27 cellular contexts compared by ENCODE assay signal in genomic region chr16:54942353-54942943, GRCh38. TPM values are rescaled to one million over a fixed set of nuclear protein-coding genes. Genes with fewer than 3 reads are reported as not detected.
"Had no signal": no experiment of that assay in that cellular context is flagged by ENCODE, and none has a peak within 500 bp of the region (broad histone marks: within the 10 kb centered on the region; RNA-seq: fewer than 3 reads in every experiment).

No MANE protein-coding gene starts in this region.

- H3K27ac Mint-ChIP-seq: activated B cell treated with CpG ODN at 0.5 μM for 24 hours; activated CD4-positive, alpha-beta T cell treated with anti-CD3 and anti-CD28 coated beads for 36 hours; activated naive CD8-positive, alpha-beta T cell; activated T-helper 2 cell treated with anti-CD3 and anti-CD28 coated beads, Interferon-gamma antibody, Interleukin-2, Interleukin-4, amounts not matched to agents 10 μg/mL and 5 μg/mL and 100 μg/mL, durations not matched to agents 14 hours and 24 hours and 36 hours; memory B cell; stimulated activated memory B cell treated with anti-CD40 and anti-IgM and Interleukin-4, amounts not matched to agents 10 μg/mL and 1 μg/mL and 100 μg/mL, for 72 hours had no signal

- FAIRE-seq: keratinocyte, urothelium cell line had no signal

- H3K27me3 ChIP-seq: ascending aorta had no signal

- H3K4me3 ChIP-seq: adrenal gland, ascending aorta, colonic mucosa, dorsolateral prefrontal cortex, heart left ventricle, sigmoid colon, smooth muscle cell, stomach, transverse colon had no signal

- H3K36me3 ChIP-seq: adrenal gland, ascending aorta, colonic mucosa, heart left ventricle, sigmoid colon, stomach, transverse colon had no signal

- H3K36me3 Mint-ChIP-seq: activated naive CD8-positive, alpha-beta T cell; memory B cell; stimulated activated memory B cell treated with anti-CD40 and anti-IgM and Interleukin-4, amounts not matched to agents 10 μg/mL and 1 μg/mL and 100 μg/mL, for 72 hours had no signal

- DNase-seq: activated B cell treated with CpG ODN at 0.5 μM for 24 hours; activated CD4-positive, alpha-beta T cell treated with anti-CD3 and anti-CD28 coated beads for 36 hours; activated CD4-positive, alpha-beta T cell treated with anti-CD3 and anti-CD28 coated beads, Interleukin-2, amount 50 U/mL, for 4 hours; activated CD8-positive, alpha-beta memory T cell treated with anti-CD3 and anti-CD28 coated beads, Interleukin-2, amount 50 U/mL, for 48 hours; activated naive CD4-positive, alpha-beta T cell; activated T-cell treated with anti-CD3 and anti-CD28 coated beads, Interleukin-2, amount 50 U/mL, for 4 hours; adrenal gland; central memory CD4-positive, alpha-beta T cell; colonic mucosa; dorsolateral prefrontal cortex; heart left ventricle; left colon; sigmoid colon; stimulated activated CD4-positive, alpha-beta T cell treated with anti-CD3 and anti-CD28 coated beads, Interleukin-15, amount 100 ng/mL, for 24 hours; stomach; transverse colon had no signal

- H3K4me1 ChIP-seq: colonic mucosa had no signal

- ATAC-seq: activated CD4-positive, alpha-beta T cell treated with anti-CD3 and anti-CD28 coated beads for 36 hours; activated T-cell treated with anti-CD3 and anti-CD28 coated beads, Interleukin-2, amount 50 U/mL, for 4 hours; heart left ventricle; left colon; stimulated activated memory B cell treated with anti-CD40 and anti-IgM and Interleukin-4, amounts not matched to agents 10 μg/mL and 1 μg/mL and 100 μg/mL, for 72 hours had no signal

- H3K9me3 ChIP-seq: adrenal gland, ascending aorta, colonic mucosa, heart left ventricle, sigmoid colon, stomach, transverse colon had no signal

- H3K4me1 Mint-ChIP-seq: memory B cell; stimulated activated memory B cell treated with anti-CD40 and anti-IgM and Interleukin-4, amounts not matched to agents 10 μg/mL and 1 μg/mL and 100 μg/mL, for 72 hours had no signal

- H3K9me3 Mint-ChIP-seq: activated B cell treated with CpG ODN at 0.5 μM for 24 hours; activated T-cell treated with anti-CD3 and anti-CD28 coated beads, Interleukin-2, amount 50 U/mL, for 4 hours; activated T-helper 2 cell treated with anti-CD3 and anti-CD28 coated beads, Interferon-gamma antibody, Interleukin-2, Interleukin-4, amounts not matched to agents 10 μg/mL and 5 μg/mL and 100 μg/mL, durations not matched to agents 14 hours and 24 hours and 36 hours; memory B cell; stimulated activated memory B cell treated with anti-CD40 and anti-IgM and Interleukin-4, amounts not matched to agents 10 μg/mL and 1 μg/mL and 100 μg/mL, for 72 hours had no signal

- H3K4me3 Mint-ChIP-seq: activated B cell treated with CpG ODN at 0.5 μM for 24 hours; activated CD4-positive, alpha-beta T cell treated with anti-CD3 and anti-CD28 coated beads for 36 hours; activated naive CD8-positive, alpha-beta T cell; activated T-cell treated with anti-CD3 and anti-CD28 coated beads, Interleukin-2, amount 50 U/mL, for 4 hours; memory B cell; stimulated activated memory B cell treated with anti-CD40 and anti-IgM and Interleukin-4, amounts not matched to agents 10 μg/mL and 1 μg/mL and 100 μg/mL, for 72 hours had no signal

- H3K27ac ChIP-seq: adrenal gland, ascending aorta, colonic mucosa, dorsolateral prefrontal cortex, heart left ventricle, sigmoid colon, stomach, transverse colon had no signal

RNA-seq across cellular contexts. Expression of gene IRX5, which starts 11.8 kb away (rescaled TPM):
- total RNA-seq: activated B cell treated with CpG ODN at 0.5 μM for 24 hours; activated CD4-positive, alpha-beta T cell treated with anti-CD3 and anti-CD28 coated beads for 36 hours; activated T-cell treated with anti-CD3 and anti-CD28 coated beads, Interleukin-2, amount 50 U/mL, for 4 hours; ascending aorta; fibroblast of villous mesenchyme; left colon; omental fat pad; sigmoid colon; temporal lobe; transverse colon had no signal
- polyA plus RNA-seq: sigmoid colon had no signal
